Comparison of ENCODE assay signal across 8 cellular contexts in genomic region chr2:43218550-43219382, GRCh38. TPM values are rescaled to one million over a fixed set of nuclear protein-coding genes. Genes with fewer than 3 reads are reported as not detected.
DNase-seq lines count a peak whose midpoint lies in the region; ATAC-seq, FAIRE-seq and TF ChIP-seq lines count a peak whose summit lies in the region.

No MANE protein-coding gene starts in this region.

- H3K4me1 ChIP-seq in HepG2 (ENCODE audit: insufficient read depth, low read length), result peaks cover 54% of the 10 kb centered on the region

- BruUV-seq in HepG2 (replicated peaks; lab: Mats Ljungman, UMichigan), result no TSS peak

- WGBS in HepG2 (ENCODE audit: low lambda C conversion rate), result 7% methylated on average over 9 of the region's 9 CpGs

- peaks cover 18% of the 10 kb centered on the region for H4K20me1 ChIP-seq in HepG2 (ENCODE audit: insufficient read depth, low read length)

- TF ChIP-seq RAD21 in HepG2 (CRISPR knock-in tag; IDR thresholded peaks at IDR 0.05), result no peak

- TF ChIP-seq CTCF in WERI-Rb-1 (IDR thresholded peaks at IDR 0.05; ENCODE audit: low read depth, low read length), result no peak
- TF ChIP-seq CTCF in bronchial epithelial cell (IDR thresholded peaks at IDR 0.05; ENCODE audit: insufficient read depth, low read length, severe bottlenecking), result peak; percentile 5
- TF ChIP-seq CTCF in HepG2 (CRISPR knock-in tag; IDR thresholded peaks at IDR 0.05), result 0 out of 2 replicates have a peak, but pooled peaks have one; percentile 17

- TF ChIP-seq EP300 in HepG2 (IDR thresholded peaks at IDR 0.05; ENCODE audit: low read depth in 2 of 2, low read length in 2 of 2) (no peak), HepG2 (CRISPR knock-in tag; IDR thresholded peaks at IDR 0.05; ENCODE audit: borderline replicate concordance) (no peak)

- peaks cover 32% of the 10 kb centered on the region for H3K79me2 ChIP-seq in HepG2 (ENCODE audit: insufficient read depth, low read length)

- H3K27me3 ChIP-seq in WERI-Rb-1 (ENCODE audit: insufficient read depth, low read depth, severe bottlenecking), result no peaks in the 10 kb centered on the region
- H3K27me3 ChIP-seq in bronchial epithelial cell (ENCODE audit: control insufficient read depth, insufficient read depth, low read length), result no peaks in the 10 kb centered on the region
- no peaks in the 10 kb centered on the region; a peak in 1 of 5 replicates for H3K27me3 ChIP-seq in HepG2 (ENCODE audit: control insufficient read depth in 1 of 2, insufficient read depth in 2 of 2, low read length in 2 of 2)

- POLR2A ChIA-PET in HepG2 (lab: Yijun Ruan, JAX), result interaction anchor here (0.7 to 13.7 kb wide), 20 partner anchors 8 to 293 kb away, joined by 3 to 324 read pairs (median 10); partner anchors contain the start of gene ZFP36L2

- CTCF ChIA-PET in HepG2 (lab: Yijun Ruan, JAX; ENCODE audit: low intra/inter-chr PET ratio, low total read pairs), result no interaction called here

- H3K27ac ChIP-seq in WERI-Rb-1, result peak overlapping the region; percentile 69
- H3K27ac ChIP-seq in HepG2 (ENCODE audit: extremely low read length, insufficient read depth, low read length), result peak overlapping the region; percentile 89

- intact Hi-C loops in HepG2 (cut with micrococcal nuclease; ENCODE audit: unreplicated experiment), result no loop called here

- peak; percentile 36 for FAIRE-seq in HTR-8/SVneo (lab: Jason Lieb, UNC)
- no peak for FAIRE-seq in bronchial epithelial cell (lab: Jason Lieb, UNC)
- FAIRE-seq in HepG2 (lab: Jason Lieb, UNC), result no peak

- peak overlapping the region; percentile 80 for H3K9ac ChIP-seq in HepG2 (ENCODE audit: insufficient read depth, low read depth, low read length)

- TF ChIP-seq POLR2A in HepG2 (IDR thresholded peaks at IDR 0.05; ENCODE audit: insufficient read depth in 1 of 2, low read depth in 2 of 2, low read length in 2 of 2), result no peak

- H3K36me3 ChIP-seq in WERI-Rb-1 (peaks cover 17% of the 10 kb centered on the region), bronchial epithelial cell (ENCODE audit: control insufficient read depth, insufficient read depth, low read length) (no peaks in the 10 kb centered on the region), HepG2 (replicated peaks in 1 of 2; ENCODE audit: control insufficient read depth in 1 of 2, insufficient read depth in 2 of 2, low read length in 2 of 2) (peaks cover 0 to 5% of the 10 kb centered on the region in 2 experiments; a peak in 2 of 5 replicates)

- peak overlapping the region; percentile 34 for H2AFZ ChIP-seq in HepG2 (ENCODE audit: low read length)

- H3K4me3 ChIP-seq in WERI-Rb-1 (ENCODE audit: low read depth, low read length) (no peak overlapping the region), bronchial epithelial cell (ENCODE audit: low read depth, low read length) (no peak overlapping the region), HepG2 (replicated peaks in 1 of 3; ENCODE audit: insufficient read depth in 1 of 3, low read depth in 2 of 3, low read length in 3 of 3) (peak overlapping the region; percentile 80 to 97 (median 89))

- peak overlapping the region; percentile 99 for H3K4me2 ChIP-seq in HepG2 (ENCODE audit: low read depth, low read length)

- in situ Hi-C loops in HepG2 (cut with HindIII; ENCODE audit: extremely low pct_ligation_motif_present, low pct_unique_long_range_greater_than_20kb), result no loop called here

- ATAC-seq in HepG2 (peak; percentile 17), HG03280 (IDR thresholded peaks at IDR 0.05; ENCODE audit: unreplicated experiment) (no peak)

- DNase-seq in NCI-H2107 treated with DMSO at 0.1 percent for 48 hours (lab: John Stamatoyannopoulos, UW; ENCODE audit: unreplicated experiment) (peak; percentile 25), NCI-H2107 (lab: John Stamatoyannopoulos, UW) (no peak), HTR-8/SVneo (ENCODE audit: insufficient read length, low spot score) (no peak), WERI-Rb-1 (no peak), bronchial epithelial cell (ENCODE audit: low read depth) (peak; percentile 70), HepG2 (ENCODE audit: low spot score) (peak; percentile 76)
- DNase-seq in stimulated activated CD8-positive, alpha-beta memory T cell treated with anti-CD3 and anti-CD28 coated beads, Interleukin-2, amount 100 ng/mL, for 1 hour (ENCODE audit: low read depth in 2 of 2), result peak; percentile 61 to 67

- H3K9me3 ChIP-seq in WERI-Rb-1 (ENCODE audit: severe bottlenecking) (no peaks in the 10 kb centered on the region), HepG2 (ENCODE audit: low read length) (no peaks in the 10 kb centered on the region)

TF ChIP-seq in HepG2, 621 proteins besides CTCF, POLR2A, EP300 and RAD21 (continues in another document):
- no peak for TF ChIP-seq EZH2 (conservative IDR thresholded peaks at IDR 0.05; ENCODE audit: low read depth, low read length)
- no peak for TF ChIP-seq ATRX (CRISPR knock-in tag; IDR thresholded peaks at IDR 0.05; ENCODE audit: borderline replicate concordance)
- TF ChIP-seq SYNCRIP (IDR thresholded peaks at IDR 0.05; ENCODE audit: insufficient read depth, low read depth, low read length), result no peak
- TF ChIP-seq ASH2L (IDR thresholded peaks at IDR 0.05; ENCODE audit: insufficient read length, low read depth, low read length), result no peak
- no peak; the same call in 1 of the 2 replicates for TF ChIP-seq KLF13 (CRISPR knock-in tag; IDR thresholded peaks at IDR 0.05)
- no peak for TF ChIP-seq MIER3 (CRISPR knock-in tag; IDR thresholded peaks at IDR 0.05; ENCODE audit: borderline replicate concordance)

RNA-seq across cellular contexts. Expression of gene ZFP36L2, which starts 7.6 kb away (rescaled TPM):
- total RNA-seq in bronchial epithelial cell (4.4 and 8.2 TPM in 2 replicates), HepG2 (2016; rRNA removed; fragmentation: Illumina TruSeq; extraction: Trizol) (21.8 and 32.5 TPM in 2 replicates)
- 10.9 and 11.1 TPM in 2 replicates for total RNA-seq in HepG2 (2016; cell fraction: cytosol; rRNA removed; fragmentation: Illumina TruSeq; extraction: Trizol; ENCODE audit: low read depth)
- 20.7 and 30.7 TPM in 2 replicates for total RNA-seq in HepG2 (2016; cell fraction: insoluble cytoplasmic fraction; rRNA removed; fragmentation: Illumina TruSeq; extraction: Trizol)
- 45.2 and 45.6 TPM in 2 replicates for total RNA-seq in HepG2 (2016; cell fraction: membrane; rRNA removed; fragmentation: Illumina TruSeq; extraction: Trizol)
- 28.9 and 31.5 TPM in 2 replicates for total RNA-seq in HepG2 (2016; cell fraction: nucleus; rRNA removed; fragmentation: Illumina TruSeq; extraction: Trizol)
- 11.2 and 12.5 TPM in 2 replicates for polyA plus RNA-seq in HepG2 (2011; rRNA removed)
- polyA plus RNA-seq in HepG2 (2011; cell fraction: cytosol; rRNA removed), result 6.8 and 9.1 TPM in 2 replicates
- polyA plus RNA-seq in HepG2 (2011; cell fraction: nucleus; rRNA removed), result 13.5 and 16.7 TPM in 2 replicates
- 52.4 and 60.8 TPM in 2 replicates for polyA plus RNA-seq in HepG2 (2012)
- polyA plus RNA-seq in HepG2 (2016; cell fraction: cytosol; fragmentation: Illumina TruSeq; extraction: Trizol; ENCODE audit: low read depth), result 10.6 and 12.4 TPM in 2 replicates
- 78.1 and 90.4 TPM in 2 replicates for polyA plus RNA-seq in HepG2 (2016; cell fraction: insoluble cytoplasmic fraction; fragmentation: Illumina TruSeq; extraction: Trizol; ENCODE audit: low read depth)
- 44.3 and 47.5 TPM in 2 replicates for polyA plus RNA-seq in HepG2 (2016; cell fraction: membrane; fragmentation: Illumina TruSeq; extraction: Trizol; ENCODE audit: low read depth)
- 95.3 and 99.0 TPM in 2 replicates for polyA plus RNA-seq in HepG2 (2016; cell fraction: nucleus; fragmentation: Illumina TruSeq; extraction: Trizol; ENCODE audit: insufficient read depth, low read depth)
- polyA minus RNA-seq in HepG2 (2011; rRNA and poly(A)+ RNA removed; ENCODE audit: low replicate concordance), result 3.9 and 12.4 TPM in 2 replicates
- 25.5 and 27.1 TPM in 2 replicates for polyA minus RNA-seq in HepG2 (2011; cell fraction: cytosol; rRNA and poly(A)+ RNA removed)
- polyA minus RNA-seq in HepG2 (2011; cell fraction: nucleus; rRNA and poly(A)+ RNA removed), result 10.1 and 12.1 TPM in 2 replicates

Comparison
In these comparisons a context has a peak if more than half of its experiments do, and no peak if none do; other contexts are left out.
1. DNase-seq: peak in NCI-H2107 treated with DMSO at 0.1 percent for 48 hours (single experiment), bronchial epithelial cell (single experiment), HepG2 (single experiment) and stimulated activated CD8-positive, alpha-beta memory T cell treated with anti-CD3 and anti-CD28 coated beads, Interleukin-2, amount 100 ng/mL, for 1 hour (2 of 2); none in NCI-H2107 (single experiment), HTR-8/SVneo (single experiment) and WERI-Rb-1 (single experiment).
2. H3K4me3 ChIP-seq: peak in HepG2 (3 of 3); none in WERI-Rb-1 (single experiment) and bronchial epithelial cell (single experiment).